In the genomic region with DNA sequence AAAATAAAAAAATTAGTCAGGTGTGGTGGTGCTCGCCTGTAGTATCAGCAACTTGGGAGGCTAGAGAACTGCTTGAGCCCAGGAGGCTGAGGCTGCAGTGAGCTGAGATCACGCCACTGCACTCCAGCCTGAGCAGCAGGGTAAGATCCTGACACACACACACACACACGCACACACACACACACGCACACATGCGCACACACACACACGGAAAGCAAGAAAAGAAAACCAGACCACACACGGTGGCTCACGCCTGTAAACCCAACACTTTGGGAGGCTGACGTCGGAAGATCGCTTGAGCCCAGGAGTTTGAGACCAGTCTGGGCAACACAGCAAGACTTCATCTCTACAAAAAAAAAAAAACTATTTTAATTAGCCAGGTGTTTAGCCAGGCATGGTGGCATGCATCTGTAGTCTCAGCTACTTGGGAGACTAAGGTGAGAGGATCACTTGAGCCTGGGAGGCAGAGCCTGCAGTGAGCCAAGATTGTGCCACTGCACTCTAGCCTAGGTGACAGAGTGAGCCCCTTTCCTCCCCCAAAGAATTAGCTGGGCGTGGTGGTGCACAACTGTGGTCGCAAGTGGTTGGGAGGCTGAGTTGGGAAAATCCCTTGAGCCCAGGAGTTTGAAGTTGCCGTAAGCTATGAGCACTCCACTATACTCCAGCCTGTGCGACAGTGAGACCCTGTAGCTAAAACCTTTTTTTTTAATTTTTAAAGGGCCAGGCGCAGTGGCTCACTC, we compare ENCODE assay signal across 16 cellular contexts. TPM values are rescaled to one million over a fixed set of nuclear protein-coding genes. Genes with fewer than 3 reads are reported as not detected.
DNase-seq lines count a peak whose midpoint lies in the region; ATAC-seq and TF ChIP-seq lines count a peak whose summit lies in the region.
"Had no signal": no experiment of that assay in that cellular context is flagged by ENCODE, and none has a peak within 500 bp of the region (broad histone marks: within the 10 kb centered on the region; RNA-seq: fewer than 3 reads in every experiment).

No MANE protein-coding gene starts in this region.

- H2BK120ac ChIP-seq in H9 (ENCODE audit: low read depth, low read length, poor library complexity, severe bottlenecking): no peak overlapping the region

- no peak overlapping the region for H3K4me3 Mint-ChIP-seq in H9
- H3K4me3 Mint-ChIP-seq in effector memory CD8-positive, alpha-beta T cell: no peak overlapping the region
- H3K4me3 Mint-ChIP-seq in memory B cell: no peak overlapping the region
- H3K4me3 Mint-ChIP-seq in activated T-helper 1 cell treated with anti-CD3 and anti-CD28 coated beads, Interleukin-12 subunit alpha, Interleukin-12 subunit beta, Interleukin-2, Interleukin-4 antibody, amounts not matched to agents 30 ng/mL and 10 ng/mL and 1 ng/mL, durations not matched to agents 14 hours and 24 hours and 36 hours: no peak overlapping the region
- H3K4me3 Mint-ChIP-seq: CD4-positive, alpha-beta memory T cell had no signal

- H3K4me1 ChIP-seq in H9 (ENCODE audit: insufficient read depth, low read length) (no peaks in the 10 kb centered on the region), tibial artery (peaks cover 0 to 57% (median 21%) of the 10 kb centered on the region in 4 donors), spleen (peaks cover 0 to 11% (median 0%) of the 10 kb centered on the region in 6 donors)

- no peak overlapping the region for H3K23ac ChIP-seq in H9 (ENCODE audit: insufficient read length, low read depth, low read length)

- H3K4me1 Mint-ChIP-seq in H9: no peaks in the 10 kb centered on the region
- peaks cover 2 to 4% of the 10 kb centered on the region in 2 donors for H3K4me1 Mint-ChIP-seq in effector memory CD8-positive, alpha-beta T cell (ENCODE audit: low read depth in 2 of 2)
- H3K4me1 Mint-ChIP-seq in memory B cell: peaks cover 3% of the 10 kb centered on the region
- H3K4me1 Mint-ChIP-seq in activated T-helper 1 cell treated with anti-CD3 and anti-CD28 coated beads, Interleukin-12 subunit alpha, Interleukin-12 subunit beta, Interleukin-2, Interleukin-4 antibody, amounts not matched to agents 30 ng/mL and 10 ng/mL and 1 ng/mL, durations not matched to agents 14 hours and 24 hours and 36 hours (ENCODE audit: low read depth): no peaks in the 10 kb centered on the region

- no peak overlapping the region for H3T11ph ChIP-seq in H9 (ENCODE audit: low read length)

- no peak overlapping the region for H3K4ac ChIP-seq in H9 (ENCODE audit: low read depth, low read length)

- H3K27me3 ChIP-seq in H9 (ENCODE audit: insufficient read depth, low read length): no peaks in the 10 kb centered on the region
- no peaks in the 10 kb centered on the region for H3K27me3 ChIP-seq in tibial artery
- H3K27me3 ChIP-seq in spleen (replicated peaks in 1 of 7): no peaks in the 10 kb centered on the region

- no peak for DNase-seq in H9
- DNase-seq in effector memory CD8-positive, alpha-beta T cell: no peak
- DNase-seq in memory B cell (ENCODE audit: low spot score in 2 of 2): no peak
- DNase-seq in tibial artery: no peak
- DNase-seq in activated T-helper 1 cell treated with anti-CD3 and anti-CD28 coated beads, Interleukin-12 subunit alpha, Interleukin-12 subunit beta, Interleukin-2, Interleukin-4 antibody, amounts not matched to agents 30 ng/mL and 10 ng/mL and 1 ng/mL, durations not matched to agents 14 hours and 24 hours and 36 hours (ENCODE audit: low spot score): no peak
- no peak for DNase-seq in NCI-H1092 treated with DMSO at 0.1 percent for 48 hours (lab: John Stamatoyannopoulos, UW)
- no peak for DNase-seq in substantia nigra (lab: John Stamatoyannopoulos, UW)
- no peak for DNase-seq in spleen
- DNase-seq: ACHN; CD4-positive, alpha-beta memory T cell; DMS79 treated with DMSO at 0.1 percent for 48 hours; KG1; NCI-H1092; NCI-H1694 treated with DMSO at 0.1 percent for 48 hours; NCI-H69; PC-3 had no signal

- H3K27ac ChIP-seq in H9 (ENCODE audit: insufficient read length, low read depth, low read length) (no peak overlapping the region), tibial artery (peak overlapping the region; percentile 78 to 80), substantia nigra (ENCODE audit: low read depth, low read length, poor library complexity, severe bottlenecking) (no peak overlapping the region), spleen (no peak overlapping the region)

- H3K4me3 ChIP-seq in tibial artery (no peak overlapping the region), spleen (no peak overlapping the region)

- no peak overlapping the region for H3K9ac ChIP-seq in H9 (ENCODE audit: extremely low read depth, insufficient read length, low read length)

- H3K4me2 ChIP-seq in H9 (ENCODE audit: insufficient read depth, insufficient read length, low read length): no peak overlapping the region

- H3K36me3 ChIP-seq in tibial artery (peaks cover 7 to 55% (median 28%) of the 10 kb centered on the region in 3 donors), spleen (peaks cover 0 to 100% (median 84%) of the 10 kb centered on the region in 6 donors)

- H3K9me3 ChIP-seq in H9 (ENCODE audit: control insufficient read depth, low read depth, low read length) (no peaks in the 10 kb centered on the region), tibial artery (no peaks in the 10 kb centered on the region), spleen (no peaks in the 10 kb centered on the region)

- H2BK20ac ChIP-seq in H9 (ENCODE audit: low read depth, low read length, poor library complexity, severe bottlenecking): no peak overlapping the region

- no peak overlapping the region for H2AK5ac ChIP-seq in H9 (ENCODE audit: insufficient read length, low read length)

- TF ChIP-seq CTCF in H9 (conservative IDR thresholded peaks at IDR 0.05) (no peak), tibial artery (IDR thresholded peaks at IDR 0.05) (no peak), spleen (IDR thresholded peaks at IDR 0.05 in 8 of 11, conservative IDR thresholded peaks at IDR 0.05 in 3 of 11) (no peak)

- H3K27me3 Mint-ChIP-seq in H9 (ENCODE audit: low read depth) (no peaks in the 10 kb centered on the region), memory B cell (no peaks in the 10 kb centered on the region)
- no peaks in the 10 kb centered on the region for H3K27me3 Mint-ChIP-seq in effector memory CD8-positive, alpha-beta T cell
- H3K27me3 Mint-ChIP-seq in activated T-helper 1 cell treated with anti-CD3 and anti-CD28 coated beads, Interleukin-12 subunit alpha, Interleukin-12 subunit beta, Interleukin-2, Interleukin-4 antibody, amounts not matched to agents 30 ng/mL and 10 ng/mL and 1 ng/mL, durations not matched to agents 14 hours and 24 hours and 36 hours (ENCODE audit: insufficient read depth): no peaks in the 10 kb centered on the region
- H3K27me3 Mint-ChIP-seq: CD4-positive, alpha-beta memory T cell had no signal

- H3K18ac ChIP-seq in H9 (ENCODE audit: insufficient read length, low read depth, low read length): no peak overlapping the region

- no peak overlapping the region for H4K91ac ChIP-seq in H9 (ENCODE audit: insufficient read length, low read depth, low read length)

- H3K27ac Mint-ChIP-seq in H9: peak overlapping the region in 2 of 3 experiments; percentile 93; a peak in 5 of 7 replicates
- peak overlapping the region; percentile 60 to 74 for H3K27ac Mint-ChIP-seq in effector memory CD8-positive, alpha-beta T cell
- H3K27ac Mint-ChIP-seq in memory B cell: peak overlapping the region; percentile 79
- no peak overlapping the region for H3K27ac Mint-ChIP-seq in activated T-helper 1 cell treated with anti-CD3 and anti-CD28 coated beads, Interleukin-12 subunit alpha, Interleukin-12 subunit beta, Interleukin-2, Interleukin-4 antibody, amounts not matched to agents 30 ng/mL and 10 ng/mL and 1 ng/mL, durations not matched to agents 14 hours and 24 hours and 36 hours

- no peaks in the 10 kb centered on the region for H3K79me2 ChIP-seq in H9 (ENCODE audit: insufficient read depth, low read length)

- no peak overlapping the region for H2AFZ ChIP-seq in H9 (ENCODE audit: low read length)

- no peak for TF ChIP-seq POLR2A in spleen (IDR thresholded peaks at IDR 0.05)

- no CpG with 5 or more reads among the region's 16 CpGs for WGBS in H9 (ENCODE audit: extremely low coverage, insufficient read length, low lambda C conversion rate)
- 92 to 96% (median 94%) methylated on average over 15 to 16 of the region's 16 CpGs for WGBS in spleen, 5 donors

- H3K36me3 Mint-ChIP-seq in H9 (ENCODE audit: insufficient read depth in 1 of 3, low read depth in 3 of 3) (peaks cover 19 to 79% (median 40%) of the 10 kb centered on the region in 3 experiments; a peak in 6 of 7 replicates), memory B cell (peaks cover 28% of the 10 kb centered on the region)
- H3K36me3 Mint-ChIP-seq in effector memory CD8-positive, alpha-beta T cell (ENCODE audit: insufficient read depth): peaks cover 64% of the 10 kb centered on the region
- peaks cover 27% of the 10 kb centered on the region for H3K36me3 Mint-ChIP-seq in activated T-helper 1 cell treated with anti-CD3 and anti-CD28 coated beads, Interleukin-12 subunit alpha, Interleukin-12 subunit beta, Interleukin-2, Interleukin-4 antibody, amounts not matched to agents 30 ng/mL and 10 ng/mL and 1 ng/mL, durations not matched to agents 14 hours and 24 hours and 36 hours (ENCODE audit: low read depth)

- no peak overlapping the region for H2BK15ac ChIP-seq in H9 (ENCODE audit: low read depth, low read length)

- H3K56ac ChIP-seq in H9 (ENCODE audit: insufficient read length, low read depth, low read length): no peak overlapping the region

- no peak for ATAC-seq in effector memory CD8-positive, alpha-beta T cell (replicated peaks)
- ATAC-seq in memory B cell (ENCODE audit: low read depth): no peak

- H2BK5ac ChIP-seq in H9 (ENCODE audit: insufficient read length, low read length): no peak overlapping the region

- no peak overlapping the region for H2BK12ac ChIP-seq in H9 (ENCODE audit: insufficient read length, low read depth, low read length)

- H3K23me2 ChIP-seq in H9 (ENCODE audit: insufficient read length, low read depth, low read length, poor library complexity, severe bottlenecking): no peaks in the 10 kb centered on the region

- no peaks in the 10 kb centered on the region for H3K9me3 Mint-ChIP-seq in H9
- no peaks in the 10 kb centered on the region for H3K9me3 Mint-ChIP-seq in effector memory CD8-positive, alpha-beta T cell
- no peaks in the 10 kb centered on the region for H3K9me3 Mint-ChIP-seq in memory B cell
- no peaks in the 10 kb centered on the region for H3K9me3 Mint-ChIP-seq in activated T-helper 1 cell treated with anti-CD3 and anti-CD28 coated beads, Interleukin-12 subunit alpha, Interleukin-12 subunit beta, Interleukin-2, Interleukin-4 antibody, amounts not matched to agents 30 ng/mL and 10 ng/mL and 1 ng/mL, durations not matched to agents 14 hours and 24 hours and 36 hours
- H3K9me3 Mint-ChIP-seq: CD4-positive, alpha-beta memory T cell had no signal

- no peak overlapping the region for H3K14ac ChIP-seq in H9 (ENCODE audit: insufficient read depth, low read length)

- intact Hi-C loops in tibial artery (cut with DNase I; ENCODE audit: low total_unique reads) (no loop called here), spleen (cut with DNase I; ENCODE audit: low total_unique reads) (no loop called here)
- intact Hi-C loops in activated T-helper 1 cell treated with anti-CD3 and anti-CD28 coated beads, Interleukin-12 subunit alpha, Interleukin-12 subunit beta, Interleukin-2, Interleukin-4 antibody, amounts not matched to agents 30 ng/mL and 10 ng/mL and 1 ng/mL, durations not matched to agents 14 hours and 24 hours and 36 hours (cut with micrococcal nuclease): loop anchor here (5.0 kb wide), 1 partner anchor 194 kb away; no protein-coding TSS in a partner anchor

- H3K79me1 ChIP-seq in H9 (ENCODE audit: insufficient read depth, low read depth, low read length, poor library complexity, severe bottlenecking): no peaks in the 10 kb centered on the region

- no peak overlapping the region for H4K5ac ChIP-seq in H9 (ENCODE audit: insufficient read length, low read depth, low read length)

- H4K8ac ChIP-seq in H9 (replicated peaks; ENCODE audit: insufficient read length, low read depth, low read length): no peak overlapping the region

- H4K20me1 ChIP-seq in H9 (ENCODE audit: control insufficient read depth, insufficient read depth, insufficient read length): no peaks in the 10 kb centered on the region

RNA-seq across cellular contexts. Expression of a gene that starts 44.5 kb away (rescaled TPM):
- total RNA-seq in H9 (2021): 121 and 135 TPM in 2 replicates
- 118 and 127 TPM in 2 replicates for total RNA-seq in activated T-helper 1 cell treated with anti-CD3 and anti-CD28 coated beads, Interleukin-12 subunit alpha, Interleukin-12 subunit beta, Interleukin-2, Interleukin-4 antibody, amounts not matched to agents 30 ng/mL and 10 ng/mL and 1 ng/mL, durations not matched to agents 14 hours and 24 hours and 36 hours
- 100 to 1,000 TPM; 133 to 176 (median 160) TPM for total RNA-seq in spleen
- 10 to 100 TPM; 27.6 to 31.4 (median 28.6) TPM for polyA plus RNA-seq in spleen

Comparison
In these comparisons a context has a peak if more than half of its experiments do, and no peak if none do; other contexts are left out.
1. H3K27ac ChIP-seq: peak in tibial artery (2 of 2); none in H9 (single experiment), substantia nigra (single experiment) and spleen (0 of 8).